In genomic region chr1:151309851-151310323, GRCh38 we compare ENCODE assay signal across 8 cellular contexts. TPM values are rescaled to one million over a fixed set of nuclear protein-coding genes. Genes with fewer than 3 reads are reported as not detected.
A peak's percentile ranks its signal among the peaks of the same experiment; 100 is the strongest.
DNase-seq lines count a peak whose midpoint lies in the region; ATAC-seq and TF ChIP-seq lines count a peak whose summit lies in the region.
"Had no signal": no experiment of that assay in that cellular context is flagged by ENCODE, and none has a peak within 500 bp of the region (broad histone marks: within the 10 kb centered on the region; RNA-seq: fewer than 3 reads in every experiment).

No MANE protein-coding gene starts in this region.

- no peaks in the 10 kb centered on the region for H3K27me3 Mint-ChIP-seq in stimulated activated naive B cell treated with anti-CD40 and anti-IgM and Interleukin-4, amounts not matched to agents 10 μg/mL and 1 μg/mL and 100 μg/mL, for 72 hours

- H3K27ac Mint-ChIP-seq in stimulated activated naive B cell treated with anti-CD40 and anti-IgM and Interleukin-4, amounts not matched to agents 10 μg/mL and 1 μg/mL and 100 μg/mL, for 72 hours = peak overlapping the region; percentile 76

- DNase-seq in NCI-H1694 (lab: John Stamatoyannopoulos, UW) (peak; percentile 19), cardiac fibroblast (ENCODE audit: low read depth in 2 of 2) (peak; percentile 54 to 63), iris pigment epithelial cell (ENCODE audit: low read depth) (peak; percentile 84), inferior parietal cortex (ENCODE audit: extremely low spot score) (no peak), cerebellum (ENCODE audit: low spot score) (no peak)
- no peak for DNase-seq in stimulated activated naive B cell treated with anti-CD40 and anti-IgM and Interleukin-4, amounts not matched to agents 10 μg/mL and 1 μg/mL and 100 μg/mL, for 72 hours
- no peak for DNase-seq in activated CD8-positive, alpha-beta memory T cell treated with anti-CD3 and anti-CD28 coated beads, Interleukin-2, amount 50 U/mL, for 48 hours
- DNase-seq: activated gamma-delta T cell had no signal

- no peaks in the 10 kb centered on the region for H3K9me3 Mint-ChIP-seq in stimulated activated naive B cell treated with anti-CD40 and anti-IgM and Interleukin-4, amounts not matched to agents 10 μg/mL and 1 μg/mL and 100 μg/mL, for 72 hours

- peaks cover 29 to 49% of the 10 kb centered on the region in 2 donors for H3K4me1 Mint-ChIP-seq in stimulated activated naive B cell treated with anti-CD40 and anti-IgM and Interleukin-4, amounts not matched to agents 10 μg/mL and 1 μg/mL and 100 μg/mL, for 72 hours

- no peak overlapping the region for H3K4me3 Mint-ChIP-seq in stimulated activated naive B cell treated with anti-CD40 and anti-IgM and Interleukin-4, amounts not matched to agents 10 μg/mL and 1 μg/mL and 100 μg/mL, for 72 hours

- TF ChIP-seq CTCF in cardiac fibroblast (IDR thresholded peaks at IDR 0.05; ENCODE audit: low read depth, low read length) = no peak

- no peak overlapping the region for H3K4me3 ChIP-seq in cardiac fibroblast (replicated peaks in 1 of 2; ENCODE audit: low read depth in 2 of 2, low read length in 2 of 2)

- H3K36me3 Mint-ChIP-seq in stimulated activated naive B cell treated with anti-CD40 and anti-IgM and Interleukin-4, amounts not matched to agents 10 μg/mL and 1 μg/mL and 100 μg/mL, for 72 hours = peaks cover 29 to 79% of the 10 kb centered on the region in 2 donors

- ATAC-seq in stimulated activated naive B cell treated with anti-CD40 and anti-IgM and Interleukin-4, amounts not matched to agents 10 μg/mL and 1 μg/mL and 100 μg/mL, for 72 hours (replicated peaks) = no peak

RNA-seq across cellular contexts. Expression of gene PI4KB, which starts 17.3 kb away (rescaled TPM):
- total RNA-seq in cerebellum = 26.0 TPM

RNA-seq across cellular contexts. Expression of gene ZNF687, which starts 27.8 kb away (rescaled TPM):
- total RNA-seq in cerebellum = 10.9 TPM

RNA-seq across cellular contexts. Expression of gene RFX5, which starts 37.2 kb away (rescaled TPM):
- total RNA-seq in cerebellum = 29.8 TPM

RNA-seq across cellular contexts. Expression of gene PSMD4, which starts 55.4 kb away (rescaled TPM):
- total RNA-seq in cerebellum = 64.4 TPM

Comparison
In these comparisons a context has a peak if more than half of its experiments do, and no peak if none do; other contexts are left out.
1. DNase-seq: peak in NCI-H1694 (single experiment), cardiac fibroblast (2 of 2) and iris pigment epithelial cell (single experiment); none in stimulated activated naive B cell treated with anti-CD40 and anti-IgM and Interleukin-4, amounts not matched to agents 10 μg/mL and 1 μg/mL and 100 μg/mL, for 72 hours (single experiment), inferior parietal cortex (single experiment), cerebellum (single experiment) and activated CD8-positive, alpha-beta memory T cell treated with anti-CD3 and anti-CD28 coated beads, Interleukin-2, amount 50 U/mL, for 48 hours (single experiment).